Comparison of ENCODE assay signal across 8 cellular contexts in genomic region chr17:74379495-74380085, GRCh38. TPM values are rescaled to one million over a fixed set of nuclear protein-coding genes. Genes with fewer than 3 reads are reported as not detected.
DNase-seq lines count a peak whose midpoint lies in the region; ATAC-seq lines count a peak whose summit lies in the region.

No MANE protein-coding gene starts in this region.

- no peaks in the 10 kb centered on the region for H3K27me3 ChIP-seq in layer of hippocampus (ENCODE audit: control insufficient read depth, insufficient read depth, low read length)

- peak overlapping the region; percentile 52 for H3K27ac ChIP-seq in layer of hippocampus (ENCODE audit: low read depth, low read length)

- ATAC-seq in HG02798 (IDR thresholded peaks at IDR 0.05; ENCODE audit: poor library complexity, unreplicated experiment) (peak; percentile 73), HG02763 (IDR thresholded peaks at IDR 0.05; ENCODE audit: unreplicated experiment) (no peak)

- DNase-seq in DMS 273 treated with DMSO at 0.1 percent for 48 hours (lab: John Stamatoyannopoulos, UW) = peak; percentile 70
- peak; percentile 84 to 93 for DNase-seq in NCI-H446 (lab: John Stamatoyannopoulos, UW)
- DNase-seq in activated CD4-positive, alpha-beta T cell treated with anti-CD3 and anti-CD28 coated beads for 24 hours (ENCODE audit: low read depth in 2 of 2) = peak; percentile 89 to 94
- peak; percentile 91 for DNase-seq in cerebellum (ENCODE audit: low spot score)
- DNase-seq in stimulated activated CD4-positive, alpha-beta T cell treated with anti-CD3 and anti-CD28 coated beads, Interleukin-15, amount 100 ng/mL, for 48 hours (ENCODE audit: low read depth in 2 of 2) = peak; percentile 87 to 92

RNA-seq across cellular contexts. Expression of gene GPR142, which starts 12.3 kb away (rescaled TPM):
- total RNA-seq in cerebellum = not detected

RNA-seq across cellular contexts. Expression of gene BTBD17, which starts 17.9 kb away (rescaled TPM):
- total RNA-seq in cerebellum = 16.1 TPM

RNA-seq across cellular contexts. Expression of gene GPRC5C, which starts 52.3 kb away (rescaled TPM):
- 6.4 TPM for total RNA-seq in cerebellum

RNA-seq across cellular contexts. Expression of gene KIF19, which starts 53.6 kb away (rescaled TPM):
- 1.1 TPM for total RNA-seq in cerebellum
